Comparison of ENCODE assay signal across 22 cellular contexts in genomic region chr7:140610204-140611165, GRCh38. TPM values are rescaled to one million over a fixed set of nuclear protein-coding genes. Genes with fewer than 3 reads are reported as not detected.
DNase-seq lines count a peak whose midpoint lies in the region; TF ChIP-seq lines count a peak whose summit lies in the region.
"Had no signal": no experiment of that assay in that cellular context is flagged by ENCODE, and none has a peak within 500 bp of the region (broad histone marks: within the 10 kb centered on the region; RNA-seq: fewer than 3 reads in every experiment).

No MANE protein-coding gene starts in this region.

- peaks cover 3% of the 10 kb centered on the region for H3K27me3 Mint-ChIP-seq in activated T-helper 1 cell treated with anti-CD3 and anti-CD28 coated beads, Interleukin-12 subunit alpha, Interleukin-12 subunit beta, Interleukin-2, Interleukin-4 antibody, amounts not matched to agents 30 ng/mL and 10 ng/mL and 1 ng/mL, durations not matched to agents 14 hours and 24 hours and 36 hours (ENCODE audit: insufficient read depth)

- no peak for TF ChIP-seq CTCF in BE2C (IDR thresholded peaks at IDR 0.05; ENCODE audit: low read depth, low read length)

- H3K4me1 ChIP-seq in subcutaneous abdominal adipose tissue (ENCODE audit: control insufficient read depth in 5 of 5, insufficient read depth in 5 of 5, low read length in 5 of 5) (peaks cover 2 to 48% (median 24%) of the 10 kb centered on the region in 5 donors), BE2C (no peaks in the 10 kb centered on the region)

- H3K9ac ChIP-seq in subcutaneous abdominal adipose tissue (ENCODE audit: low read length in 5 of 5), result no peak overlapping the region

- intact Hi-C loops in activated T-helper 1 cell treated with anti-CD3 and anti-CD28 coated beads, Interleukin-12 subunit alpha, Interleukin-12 subunit beta, Interleukin-2, Interleukin-4 antibody, amounts not matched to agents 30 ng/mL and 10 ng/mL and 1 ng/mL, durations not matched to agents 14 hours and 24 hours and 36 hours (cut with micrococcal nuclease), result no loop called here

- peaks cover 0 to 6% (median 0%) of the 10 kb centered on the region in 5 donors for H3K27me3 ChIP-seq in subcutaneous abdominal adipose tissue (ENCODE audit: control insufficient read depth in 5 of 5, insufficient read depth in 4 of 5, low read length in 5 of 5)
- no peaks in the 10 kb centered on the region for H3K27me3 ChIP-seq in BE2C
- H3K27me3 ChIP-seq: hepatocyte had no signal

- no peaks in the 10 kb centered on the region for H3K36me3 Mint-ChIP-seq in activated T-helper 1 cell treated with anti-CD3 and anti-CD28 coated beads, Interleukin-12 subunit alpha, Interleukin-12 subunit beta, Interleukin-2, Interleukin-4 antibody, amounts not matched to agents 30 ng/mL and 10 ng/mL and 1 ng/mL, durations not matched to agents 14 hours and 24 hours and 36 hours (ENCODE audit: low read depth)
- H3K36me3 Mint-ChIP-seq: CD8-positive, alpha-beta T cell had no signal

- H3K4me3 Mint-ChIP-seq in activated T-helper 1 cell treated with anti-CD3 and anti-CD28 coated beads, Interleukin-12 subunit alpha, Interleukin-12 subunit beta, Interleukin-2, Interleukin-4 antibody, amounts not matched to agents 30 ng/mL and 10 ng/mL and 1 ng/mL, durations not matched to agents 14 hours and 24 hours and 36 hours, result no peak overlapping the region
- H3K4me3 Mint-ChIP-seq: activated naive CD4-positive, alpha-beta T cell treated with anti-CD3 and anti-CD28 coated beads for 36 hours; CD8-positive, alpha-beta T cell had no signal

- H3K4me3 ChIP-seq in subcutaneous abdominal adipose tissue (ENCODE audit: low read depth in 1 of 5, low read length in 5 of 5) (no peak overlapping the region), BE2C (ENCODE audit: low read depth, low read length) (no peak overlapping the region)
- H3K4me3 ChIP-seq: hepatocyte, K562, smooth muscle cell had no signal

- DNase-seq in NCI-H2171 treated with DMSO at 0.1 percent for 48 hours (lab: John Stamatoyannopoulos, UW) (peak; percentile 12), NCI-H2171 (lab: John Stamatoyannopoulos, UW) (no peak), astrocyte of the hippocampus (ENCODE audit: low read depth, low spot score) (peak; percentile 28), left kidney (ENCODE audit: low read depth, low spot score) (peak; percentile 43), NCI-H2107 (lab: John Stamatoyannopoulos, UW) (no peak), BE2C (no peak)
- no peak for DNase-seq in activated T-helper 1 cell treated with anti-CD3 and anti-CD28 coated beads, Interleukin-12 subunit alpha, Interleukin-12 subunit beta, Interleukin-2, Interleukin-4 antibody, amounts not matched to agents 30 ng/mL and 10 ng/mL and 1 ng/mL, durations not matched to agents 14 hours and 24 hours and 36 hours (ENCODE audit: low spot score)
- DNase-seq: 8988T; activated CD4-positive, alpha-beta T cell treated with anti-CD3 and anti-CD28 coated beads for 4 hours; activated naive CD4-positive, alpha-beta T cell treated with anti-CD3 and anti-CD28 coated beads for 36 hours; CD8-positive, alpha-beta T cell; kidney; NCI-H1048; nucleus accumbens; SIG-M5; stimulated activated naive CD4-positive, alpha-beta T cell had no signal

- peak overlapping the region; percentile 50 for H3K27ac ChIP-seq in subcutaneous abdominal adipose tissue (ENCODE audit: low read depth, low read length)
- H3K27ac ChIP-seq: hepatocyte, HL-60 had no signal

- no peaks in the 10 kb centered on the region for H3K36me3 ChIP-seq in subcutaneous abdominal adipose tissue (ENCODE audit: control insufficient read depth in 5 of 5, insufficient read depth in 5 of 5, low read length in 5 of 5)
- no peaks in the 10 kb centered on the region for H3K36me3 ChIP-seq in BE2C

- H3K4me1 Mint-ChIP-seq in activated T-helper 1 cell treated with anti-CD3 and anti-CD28 coated beads, Interleukin-12 subunit alpha, Interleukin-12 subunit beta, Interleukin-2, Interleukin-4 antibody, amounts not matched to agents 30 ng/mL and 10 ng/mL and 1 ng/mL, durations not matched to agents 14 hours and 24 hours and 36 hours (ENCODE audit: low read depth), result no peaks in the 10 kb centered on the region

- no peak overlapping the region for H3K27ac Mint-ChIP-seq in activated T-helper 1 cell treated with anti-CD3 and anti-CD28 coated beads, Interleukin-12 subunit alpha, Interleukin-12 subunit beta, Interleukin-2, Interleukin-4 antibody, amounts not matched to agents 30 ng/mL and 10 ng/mL and 1 ng/mL, durations not matched to agents 14 hours and 24 hours and 36 hours
- H3K27ac Mint-ChIP-seq: activated naive CD4-positive, alpha-beta T cell treated with anti-CD3 and anti-CD28 coated beads for 36 hours; CD8-positive, alpha-beta T cell had no signal

- H3K9me3 Mint-ChIP-seq in activated T-helper 1 cell treated with anti-CD3 and anti-CD28 coated beads, Interleukin-12 subunit alpha, Interleukin-12 subunit beta, Interleukin-2, Interleukin-4 antibody, amounts not matched to agents 30 ng/mL and 10 ng/mL and 1 ng/mL, durations not matched to agents 14 hours and 24 hours and 36 hours, result no peaks in the 10 kb centered on the region
- H3K9me3 Mint-ChIP-seq: activated naive CD4-positive, alpha-beta T cell treated with anti-CD3 and anti-CD28 coated beads for 36 hours; CD8-positive, alpha-beta T cell had no signal

- H3K9me3 ChIP-seq in subcutaneous abdominal adipose tissue (ENCODE audit: control insufficient read depth in 5 of 5, low read length in 5 of 5) (no peaks in the 10 kb centered on the region), BE2C (no peaks in the 10 kb centered on the region)

RNA-seq across cellular contexts. Expression of gene DENND2A, which starts 30.1 kb away (rescaled TPM):
- polyA plus RNA-seq in BE2C (2012; ENCODE audit: insufficient read depth, insufficient read length, low read depth), result 1.8 TPM
- not detected in 2 replicates for total RNA-seq in activated T-helper 1 cell treated with anti-CD3 and anti-CD28 coated beads, Interleukin-12 subunit alpha, Interleukin-12 subunit beta, Interleukin-2, Interleukin-4 antibody, amounts not matched to agents 30 ng/mL and 10 ng/mL and 1 ng/mL, durations not matched to agents 14 hours and 24 hours and 36 hours
- total RNA-seq: activated naive CD4-positive, alpha-beta T cell treated with anti-CD3 and anti-CD28 coated beads for 36 hours; K562; mononuclear cell had no signal
- polyA plus RNA-seq: K562 had no signal

Comparison
In these comparisons a context has a peak if more than half of its experiments do, and no peak if none do; other contexts are left out.
1. DNase-seq: peak in NCI-H2171 treated with DMSO at 0.1 percent for 48 hours (single experiment), astrocyte of the hippocampus (single experiment) and left kidney (single experiment); none in NCI-H2171 (single experiment), NCI-H2107 (single experiment), BE2C (single experiment) and activated T-helper 1 cell treated with anti-CD3 and anti-CD28 coated beads, Interleukin-12 subunit alpha, Interleukin-12 subunit beta, Interleukin-2, Interleukin-4 antibody, amounts not matched to agents 30 ng/mL and 10 ng/mL and 1 ng/mL, durations not matched to agents 14 hours and 24 hours and 36 hours (single experiment).